In the genomic region with DNA sequence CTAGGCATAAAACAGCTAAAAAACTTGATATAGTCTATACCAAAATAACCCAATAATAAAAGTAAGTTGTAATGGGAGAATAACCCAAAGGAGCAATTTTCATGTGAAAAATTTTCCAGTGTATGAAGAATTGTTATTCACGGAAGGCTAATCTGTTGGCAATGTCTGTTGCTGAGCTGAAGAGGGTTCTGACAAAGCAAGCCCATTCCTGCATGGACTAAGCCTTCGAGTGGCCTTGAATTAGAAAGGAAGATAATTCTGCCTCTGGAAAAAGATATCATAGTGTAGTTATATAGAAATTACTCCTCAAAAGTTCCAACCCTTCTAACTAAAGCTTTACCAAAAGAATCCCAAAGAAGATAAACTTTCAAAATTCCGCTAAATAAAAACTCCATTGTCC, we compare ENCODE assay signal across 13 cellular contexts.
A peak's percentile ranks its signal among the peaks of the same experiment; 100 is the strongest.
DNase-seq lines count a peak whose midpoint lies in the region; ATAC-seq and TF ChIP-seq lines count a peak whose summit lies in the region.
"Had no signal": no experiment of that assay in that cellular context is flagged by ENCODE, and none has a peak within 500 bp of the region (broad histone marks: within the 10 kb centered on the region; RNA-seq: fewer than 3 reads in every experiment).

No MANE protein-coding gene starts in this region.

- no peak for ATAC-seq in HG03571 (IDR thresholded peaks at IDR 0.05; ENCODE audit: unreplicated experiment)

- H3K36me3 Mint-ChIP-seq in CD14-positive monocyte: no peaks in the 10 kb centered on the region

- H3K27ac Mint-ChIP-seq in CD14-positive monocyte: peak overlapping the region in 2 of 7 donors; percentile 25 to 88

- H4K20me1 ChIP-seq in Loucy (ENCODE audit: insufficient read depth, low read length, poor library complexity, severe bottlenecking) (no peaks in the 10 kb centered on the region), smooth muscle cell (ENCODE audit: low read depth) (no peaks in the 10 kb centered on the region)

- H3K9me2 ChIP-seq in Loucy (replicated peaks; ENCODE audit: low read depth, low read length): no peaks in the 10 kb centered on the region

- H3K4me1 ChIP-seq in Loucy (ENCODE audit: insufficient read depth, low read length, poor library complexity, severe bottlenecking) (peaks cover 23% of the 10 kb centered on the region), SJSA1 (replicated peaks) (peaks cover 43% of the 10 kb centered on the region), smooth muscle cell (ENCODE audit: low read depth) (peaks cover 25% of the 10 kb centered on the region)

- WGBS in smooth muscle cell (ENCODE audit: low lambda C conversion rate): 62% methylated on average over 3 of the region's 3 CpGs

- H3K79me2 ChIP-seq in Loucy (ENCODE audit: insufficient read depth, low read length) (no peaks in the 10 kb centered on the region), smooth muscle cell (ENCODE audit: low read depth) (no peaks in the 10 kb centered on the region)

- TF ChIP-seq CTCF in Loucy (conservative IDR thresholded peaks at IDR 0.05; ENCODE audit: low read length) (no peak), smooth muscle cell (IDR thresholded peaks at IDR 0.05; ENCODE audit: borderline replicate concordance, insufficient read depth, poor library complexity, severe bottlenecking) (no peak), CD14-positive monocyte (IDR thresholded peaks at IDR 0.05) (no peak), GM20000 (IDR thresholded peaks at IDR 0.05; ENCODE audit: extremely low read depth, missing control alignments) (no peak)

- H3K27me3 ChIP-seq in Loucy (ENCODE audit: insufficient read depth, low read length, poor library complexity, severe bottlenecking): no peaks in the 10 kb centered on the region
- no peaks in the 10 kb centered on the region for H3K27me3 ChIP-seq in SJSA1 (replicated peaks)
- H3K27me3 ChIP-seq in smooth muscle cell (ENCODE audit: low read depth): no peaks in the 10 kb centered on the region

- peak overlapping the region; percentile 62 for H3K4me2 ChIP-seq in Loucy (ENCODE audit: low read depth, low read length, poor library complexity, severe bottlenecking)
- H3K4me2 ChIP-seq in smooth muscle cell: peak overlapping the region; percentile 77

- intact Hi-C loops in posterior cingulate gyrus (cut with DNase I): no loop called here
- intact Hi-C loops in CD14-positive monocyte (cut with micrococcal nuclease): no loop called here

- H3K27me3 Mint-ChIP-seq in CD14-positive monocyte (ENCODE audit: low read depth in 3 of 3): no peaks in the 10 kb centered on the region

- H3K4me3 ChIP-seq in Loucy (ENCODE audit: low read length, poor library complexity, severe bottlenecking): peak overlapping the region; percentile 48
- no peak overlapping the region for H3K4me3 ChIP-seq in SJSA1
- H3K4me3 ChIP-seq in smooth muscle cell: no peak overlapping the region

- H2AFZ ChIP-seq in Loucy (ENCODE audit: low read length): no peak overlapping the region
- H2AFZ ChIP-seq in smooth muscle cell (ENCODE audit: low read depth): peak overlapping the region; percentile 52

- H3K9ac ChIP-seq in Loucy (ENCODE audit: low read depth, low read length, poor library complexity, severe bottlenecking) (peak overlapping the region; percentile 37), smooth muscle cell (ENCODE audit: low read depth) (peak overlapping the region; percentile 45)

- H3K4me1 Mint-ChIP-seq in CD14-positive monocyte: peaks cover 25% of the 10 kb centered on the region

- DNase-seq in SJSA1 (ENCODE audit: low read depth in 1 of 2, low spot score in 2 of 2) (no peak), iris pigment epithelial cell (ENCODE audit: low read depth) (peak; percentile 13), smooth muscle cell (lab: John Stamatoyannopoulos, UW; ENCODE audit: unreplicated experiment) (no peak), posterior cingulate gyrus (no peak), CD14-positive monocyte (ENCODE audit: low spot score) (no peak), GM20000 (ENCODE audit: low spot score) (no peak)
- DNase-seq: COR-L47; NCI-H2029; stimulated activated CD4-positive, alpha-beta T cell treated with anti-CD3 and anti-CD28 coated beads, Interleukin-12 subunit alpha, Interleukin-12 subunit beta, amount 100 ng/mL, for 4 hours; T-helper 2 cell; trophoblast cell had no signal

- H3K27ac ChIP-seq in SJSA1 (peak overlapping the region; percentile 95), smooth muscle cell (ENCODE audit: low read depth) (peak overlapping the region; percentile 84)

- no peaks in the 10 kb centered on the region for H3K36me3 ChIP-seq in Loucy (ENCODE audit: insufficient read depth, low read length)
- H3K36me3 ChIP-seq in SJSA1: no peaks in the 10 kb centered on the region
- H3K36me3 ChIP-seq in smooth muscle cell (ENCODE audit: low read depth): no peaks in the 10 kb centered on the region

- H3K4me3 Mint-ChIP-seq in CD14-positive monocyte: no peak overlapping the region

- H3K9me3 ChIP-seq in Loucy (ENCODE audit: insufficient read depth, low read depth, low read length) (no peaks in the 10 kb centered on the region), SJSA1 (replicated peaks) (no peaks in the 10 kb centered on the region), smooth muscle cell (replicated peaks; ENCODE audit: low read depth) (no peaks in the 10 kb centered on the region)

- H3F3A ChIP-seq in Loucy (ENCODE audit: low read depth) (no peaks in the 10 kb centered on the region), smooth muscle cell (ENCODE audit: low read depth) (no peaks in the 10 kb centered on the region)

- H3K9me3 Mint-ChIP-seq in CD14-positive monocyte: no peaks in the 10 kb centered on the region
